Comparison of ENCODE assay signal across 9 cellular contexts in genomic region chr2:157747695-157748370, GRCh38.
DNase-seq lines count a peak whose midpoint lies in the region; ATAC-seq lines count a peak whose summit lies in the region.
"Had no signal": no experiment of that assay in that cellular context is flagged by ENCODE, and none has a peak within 500 bp of the region (broad histone marks: within the 10 kb centered on the region; RNA-seq: fewer than 3 reads in every experiment).

No MANE protein-coding gene starts in this region.

- H3K36me3 ChIP-seq in HAP-1 (replicated peaks): 0 out of 2 replicates have a peak, but pooled peaks cover 5% of the 10 kb centered on the region

- H3K9me3 ChIP-seq in HAP-1: no peaks in the 10 kb centered on the region

- H3K27me3 ChIP-seq in HAP-1 (ENCODE audit: low read depth): no peaks in the 10 kb centered on the region

- ATAC-seq in GM18519 (IDR thresholded peaks at IDR 0.05; ENCODE audit: low FRiP score, unreplicated experiment): peak; percentile 71
- peak; percentile 46 for ATAC-seq in HG02981 (IDR thresholded peaks at IDR 0.05; ENCODE audit: unreplicated experiment)

- H3K4me3 ChIP-seq in skeletal muscle cell (ENCODE audit: low read depth, low read length): no peak overlapping the region
- H3K4me3 ChIP-seq in HAP-1: no peak overlapping the region
- H3K4me3 ChIP-seq: skin epidermis had no signal

- in situ Hi-C loops in HAP-1 (cut with MboI; ENCODE audit: low sequenced_read_pairs): no loop called here

- H3K4me1 ChIP-seq in HAP-1: no peaks in the 10 kb centered on the region

- peak; percentile 91 for DNase-seq in fibroblast of peridontal ligament (ENCODE audit: extremely low read depth)
- DNase-seq in skeletal muscle cell (ENCODE audit: low read depth): peak; percentile 84
- DNase-seq in NCI-H2029 treated with DMSO at 0.1 percent for 48 hours (lab: John Stamatoyannopoulos, UW): no peak
- DNase-seq in LoVo (ENCODE audit: low spot score): no peak
- DNase-seq in NAMALWA (ENCODE audit: low spot score): no peak
- DNase-seq in HAP-1 (ENCODE audit: low spot score in 2 of 2): no peak

Comparison
In these comparisons a context has a peak if more than half of its experiments do, and no peak if none do; other contexts are left out.
1. DNase-seq: peak in fibroblast of peridontal ligament (single experiment) and skeletal muscle cell (single experiment); none in NCI-H2029 treated with DMSO at 0.1 percent for 48 hours (single experiment), LoVo (single experiment), NAMALWA (single experiment) and HAP-1 (0 of 2).